8 cellular contexts compared by ENCODE assay signal in genomic region chr2:29747786-29748470, GRCh38.
DNase-seq lines count a peak whose midpoint lies in the region; ATAC-seq, FAIRE-seq and TF ChIP-seq lines count a peak whose summit lies in the region.
"Had no signal": no experiment of that assay in that cellular context is flagged by ENCODE, and none has a peak within 500 bp of the region (broad histone marks: within the 10 kb centered on the region; RNA-seq: fewer than 3 reads in every experiment).

No MANE protein-coding gene starts in this region.

- H3K9me3 Mint-ChIP-seq in CD4-positive, alpha-beta T cell: no peaks in the 10 kb centered on the region

- H3K27me3 Mint-ChIP-seq in CD4-positive, alpha-beta T cell: peaks cover 4% of the 10 kb centered on the region

- H3K9me2 ChIP-seq in SK-N-SH: no peaks in the 10 kb centered on the region

- ATAC-seq in HG02981 (IDR thresholded peaks at IDR 0.05; ENCODE audit: unreplicated experiment) (peak; percentile 48), pancreas (peak in 3 of 4 donors; percentile 39 to 59 (median 47)), GM19351 (IDR thresholded peaks at IDR 0.05; ENCODE audit: unreplicated experiment) (no peak)
- no peak for ATAC-seq in CD4-positive, alpha-beta T cell (ENCODE audit: poor library complexity)

- no peak for TF ChIP-seq CTCF in SK-N-SH (IDR thresholded peaks at IDR 0.05)
- TF ChIP-seq CTCF in pancreas (IDR thresholded peaks at IDR 0.05): no peak
- no peak for TF ChIP-seq CTCF in CD4-positive, alpha-beta T cell (IDR thresholded peaks at IDR 0.05)

- H3K36me3 ChIP-seq in SK-N-SH (replicated peaks in 1 of 2; ENCODE audit: control insufficient read depth in 1 of 2, insufficient read depth in 2 of 2, low read length in 1 of 2) (no peaks in the 10 kb centered on the region), pancreas (no peaks in the 10 kb centered on the region)

- H3K4me1 ChIP-seq in SK-N-SH (ENCODE audit: control insufficient read depth in 1 of 2, insufficient read depth in 2 of 2, low read depth in 1 of 2, low read length in 1 of 2) (peaks cover 2 to 17% of the 10 kb centered on the region in 2 experiments; a peak in 1 of 4 replicates), pancreas (no peaks in the 10 kb centered on the region)

- POLR2A ChIA-PET in SK-N-SH (lab: Yijun Ruan, JAX): no interaction called here
- POLR2A ChIA-PET in CD4-positive, alpha-beta T cell (lab: Charles Lee): no interaction called here

- H3K27ac ChIP-seq in SK-N-SH (ENCODE audit: low read depth in 2 of 2, low read length in 1 of 2): peak overlapping the region in 1 of 2 experiments; percentile 23; a peak in 1 of 4 replicates
- H3K27ac ChIP-seq in pancreas: no peak overlapping the region
- no peak overlapping the region for H3K27ac ChIP-seq in CD4-positive, alpha-beta T cell (ENCODE audit: low read depth, low read length)

- no peaks in the 10 kb centered on the region for H3K79me2 ChIP-seq in SK-N-SH (ENCODE audit: insufficient read depth)

- H3K9ac ChIP-seq in SK-N-SH: no peak overlapping the region

- no peak overlapping the region for H3K4me2 ChIP-seq in SK-N-SH

- H3K27me3 ChIP-seq in SK-N-SH (ENCODE audit: insufficient read depth) (no peaks in the 10 kb centered on the region), pancreas (no peaks in the 10 kb centered on the region)
- H3K27me3 ChIP-seq in CD4-positive, alpha-beta T cell (ENCODE audit: control insufficient read depth, insufficient read depth, low read length): no peaks in the 10 kb centered on the region

- H3K4me3 Mint-ChIP-seq in CD4-positive, alpha-beta T cell: no peak overlapping the region

- no peaks in the 10 kb centered on the region for H3K36me3 Mint-ChIP-seq in CD4-positive, alpha-beta T cell (ENCODE audit: low read depth)

- TF ChIP-seq RAD21 in SK-N-SH (IDR thresholded peaks at IDR 0.05; ENCODE audit: low read length): no peak

- FAIRE-seq in pancreas (lab: Jason Lieb, UNC): no peak

- H3K9me3 ChIP-seq in SK-N-SH (no peaks in the 10 kb centered on the region), pancreas (no peaks in the 10 kb centered on the region)
- no peaks in the 10 kb centered on the region for H3K9me3 ChIP-seq in CD4-positive, alpha-beta T cell (ENCODE audit: control insufficient read depth, low read length)

- H4K20me1 ChIP-seq in SK-N-SH (ENCODE audit: insufficient read depth): no peaks in the 10 kb centered on the region

- TF ChIP-seq EP300 in SK-N-SH (IDR thresholded peaks at IDR 0.05; ENCODE audit: borderline replicate concordance in 1 of 2, low read depth in 1 of 2, low read length in 1 of 2): peak in 1 of 2 experiments; percentile 88; a peak in 2 of 4 replicates

- intact Hi-C loops in pancreas (cut with DNase I): no loop called here
- intact Hi-C loops in CD4-positive, alpha-beta T cell (cut with DNase I, micrococcal nuclease): no loop called here

- H3F3A ChIP-seq in SK-N-SH (replicated peaks; ENCODE audit: insufficient read depth): peaks cover 3% of the 10 kb centered on the region

- no peak overlapping the region for H3K27ac Mint-ChIP-seq in CD4-positive, alpha-beta T cell

- 23% methylated on average over 3 of the region's 3 CpGs for WGBS in SK-N-SH (ENCODE audit: low lambda C conversion rate)
- WGBS in pancreas, 2 donors: 88 to 93% methylated on average over 3 of the region's 3 CpGs

- H3K4me3 ChIP-seq in SK-N-SH (ENCODE audit: low read depth in 2 of 2, low read length in 1 of 2) (no peak overlapping the region), pancreas (no peak overlapping the region)

- DNase-seq in EL (peak; percentile 96), SK-N-SH (no peak), pancreas (no peak), RPMI8226 (no peak)
- DNase-seq in CD4-positive, alpha-beta T cell: no peak
- DNase-seq: left cardiac atrium had no signal

- CTCF ChIA-PET in SK-N-SH (lab: Yijun Ruan, JAX): no interaction called here
- CTCF ChIA-PET in CD4-positive, alpha-beta T cell (lab: Charles Lee): no interaction called here

- no peaks in the 10 kb centered on the region for H3K4me1 Mint-ChIP-seq in CD4-positive, alpha-beta T cell (ENCODE audit: low read depth)

- no peak overlapping the region for H2AFZ ChIP-seq in SK-N-SH (ENCODE audit: low read depth)

TF ChIP-seq in SK-N-SH, 30 proteins besides CTCF, POLR2A, EP300 and RAD21 (continues in another document):
- TF ChIP-seq TCF12 (IDR thresholded peaks at IDR 0.05) (peak; percentile 94), MEF2A (IDR thresholded peaks at IDR 0.05; ENCODE audit: borderline replicate concordance, low read depth) (no peak; the same call in 1 of the 2 replicates), REST (IDR thresholded peaks at IDR 0.05; ENCODE audit: low read depth, low read length) (no peak), ELF1 (IDR thresholded peaks at IDR 0.05) (no peak), FOXM1 (IDR thresholded peaks at IDR 0.05; ENCODE audit: low read depth) (no peak), MXI1 (IDR thresholded peaks at IDR 0.05; ENCODE audit: low read depth, low read length) (no peak), NFIC (IDR thresholded peaks at IDR 0.05; ENCODE audit: borderline replicate concordance) (peak; percentile 86), PBX3 (IDR thresholded peaks at IDR 0.05) (peak; percentile 64)
- TF ChIP-seq, protein P1, sequence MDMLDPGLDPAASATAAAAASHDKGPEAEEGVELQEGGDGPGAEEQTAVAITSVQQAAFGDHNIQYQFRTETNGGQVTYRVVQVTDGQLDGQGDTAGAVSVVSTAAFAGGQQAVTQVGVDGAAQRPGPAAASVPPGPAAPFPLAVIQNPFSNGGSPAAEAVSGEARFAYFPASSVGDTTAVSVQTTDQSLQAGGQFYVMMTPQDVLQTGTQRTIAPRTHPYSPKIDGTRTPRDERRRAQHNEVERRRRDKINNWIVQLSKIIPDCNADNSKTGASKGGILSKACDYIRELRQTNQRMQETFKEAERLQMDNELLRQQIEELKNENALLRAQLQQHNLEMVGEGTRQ (IDR thresholded peaks at IDR 0.05; ENCODE audit: borderline replicate concordance, low read depth, low read length): no peak
- TF ChIP-seq, protein P2, sequence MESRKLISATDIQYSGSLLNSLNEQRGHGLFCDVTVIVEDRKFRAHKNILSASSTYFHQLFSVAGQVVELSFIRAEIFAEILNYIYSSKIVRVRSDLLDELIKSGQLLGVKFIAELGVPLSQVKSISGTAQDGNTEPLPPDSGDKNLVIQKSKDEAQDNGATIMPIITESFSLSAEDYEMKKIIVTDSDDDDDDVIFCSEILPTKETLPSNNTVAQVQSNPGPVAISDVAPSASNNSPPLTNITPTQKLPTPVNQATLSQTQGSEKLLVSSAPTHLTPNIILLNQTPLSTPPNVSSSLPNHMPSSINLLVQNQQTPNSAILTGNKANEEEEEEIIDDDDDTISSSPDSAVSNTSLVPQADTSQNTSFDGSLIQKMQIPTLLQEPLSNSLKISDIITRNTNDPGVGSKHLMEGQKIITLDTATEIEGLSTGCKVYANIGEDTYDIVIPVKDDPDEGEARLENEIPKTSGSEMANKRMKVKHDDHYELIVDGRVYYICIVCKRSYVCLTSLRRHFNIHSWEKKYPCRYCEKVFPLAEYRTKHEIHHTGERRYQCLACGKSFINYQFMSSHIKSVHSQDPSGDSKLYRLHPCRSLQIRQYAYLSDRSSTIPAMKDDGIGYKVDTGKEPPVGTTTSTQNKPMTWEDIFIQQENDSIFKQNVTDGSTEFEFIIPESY (IDR thresholded peaks at IDR 0.05; ENCODE audit: borderline replicate concordance, low read depth): no peak
- TF ChIP-seq, protein P3, sequence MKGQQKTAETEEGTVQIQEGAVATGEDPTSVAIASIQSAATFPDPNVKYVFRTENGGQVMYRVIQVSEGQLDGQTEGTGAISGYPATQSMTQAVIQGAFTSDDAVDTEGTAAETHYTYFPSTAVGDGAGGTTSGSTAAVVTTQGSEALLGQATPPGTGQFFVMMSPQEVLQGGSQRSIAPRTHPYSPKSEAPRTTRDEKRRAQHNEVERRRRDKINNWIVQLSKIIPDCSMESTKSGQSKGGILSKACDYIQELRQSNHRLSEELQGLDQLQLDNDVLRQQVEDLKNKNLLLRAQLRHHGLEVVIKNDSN (IDR thresholded peaks at IDR 0.05; ENCODE audit: borderline replicate concordance, low read depth): no peak

Comparison
In these comparisons a context has a peak if more than half of its experiments do, and no peak if none do; other contexts are left out.
1. ATAC-seq: peak in HG02981 (single experiment) and pancreas (3 of 4); none in GM19351 (single experiment) and CD4-positive, alpha-beta T cell (single experiment).